In the genomic region with DNA sequence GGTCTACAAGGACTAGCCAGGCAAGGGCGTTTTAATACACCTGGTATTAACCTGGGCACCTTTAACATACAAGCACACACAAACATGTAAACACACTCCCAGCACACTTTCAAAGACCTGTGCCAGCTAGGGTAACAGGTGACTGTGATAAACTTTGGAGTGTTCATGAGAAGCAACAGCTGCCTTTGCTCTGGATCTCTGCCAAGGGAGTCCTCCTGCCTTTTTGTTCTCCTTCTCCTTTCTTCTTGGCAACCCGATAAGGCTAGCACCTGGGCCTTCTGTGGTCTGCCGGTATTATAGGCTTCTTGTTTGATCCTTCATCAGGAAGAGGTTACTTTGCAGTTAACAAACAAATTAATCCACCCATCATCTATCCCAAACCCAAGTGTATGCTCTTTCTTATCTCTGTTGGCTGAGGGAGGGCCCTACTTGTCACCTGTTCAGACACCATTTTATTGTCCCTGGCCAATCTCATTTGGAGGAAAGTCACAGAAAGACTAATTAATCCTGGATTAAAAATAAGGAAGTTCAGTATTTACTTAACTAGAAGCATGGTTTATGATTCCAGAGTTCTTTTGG, we compare ENCODE assay signal across 22 cellular contexts. TPM values are rescaled to one million over a fixed set of nuclear protein-coding genes. Genes with fewer than 3 reads are reported as not detected.
A peak's percentile ranks its signal among the peaks of the same experiment; 100 is the strongest.
DNase-seq lines count a peak whose midpoint lies in the region; ATAC-seq, FAIRE-seq and TF ChIP-seq lines count a peak whose summit lies in the region.
"Had no signal": no experiment of that assay in that cellular context is flagged by ENCODE, and none has a peak within 500 bp of the region (broad histone marks: within the 10 kb centered on the region; RNA-seq: fewer than 3 reads in every experiment).

A gene with protein sequence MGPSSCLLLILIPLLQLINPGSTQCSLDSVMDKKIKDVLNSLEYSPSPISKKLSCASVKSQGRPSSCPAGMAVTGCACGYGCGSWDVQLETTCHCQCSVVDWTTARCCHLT (minus strand): TSS at position 7 of the 579 bp plus-strand sequence. CDS start 225 bp downstream, outside the sequence.

- H3K4me1 ChIP-seq in Loucy (ENCODE audit: insufficient read depth, low read length, poor library complexity, severe bottlenecking) (peaks cover 19% of the 10 kb centered on the region), aorta (ENCODE audit: control insufficient read depth in 1 of 2, insufficient read depth in 2 of 2, low read length in 2 of 2) (no peaks in the 10 kb centered on the region), foreskin keratinocyte (no peaks in the 10 kb centered on the region)

- DNase-seq in COR-L47 (lab: John Stamatoyannopoulos, UW) (peak; percentile 99), NCI-H2196 (lab: John Stamatoyannopoulos, UW; ENCODE audit: unreplicated experiment) (peak; percentile 97), bronchial epithelial cell (ENCODE audit: low read depth) (no peak), aorta (no peak), G401 (ENCODE audit: low spot score) (no peak), foreskin keratinocyte (no peak)
- DNase-seq: activated CD4-positive, alpha-beta T cell treated with anti-CD3 and anti-CD28 coated beads for 1 hour; activated CD8-positive, alpha-beta memory T cell treated with anti-CD3 and anti-CD28 coated beads, Interleukin-2, amount 50 U/mL, for 4 hours; activated naive CD8-positive, alpha-beta T cell treated with anti-CD3 and anti-CD28 coated beads, Interleukin-2, amount 10 ng/mL, durations not matched to agents 7 days and 5 days; CD8-positive, alpha-beta memory T cell; endodermal cell; nephron progenitor cell; NK-92 treated with Interleukin-12 subunit alpha and Interleukin-12 subunit beta, amount 100 ng/mL, for 24 hours; stimulated activated CD4-positive, alpha-beta T cell treated with anti-CD3 and anti-CD28 coated beads, Interleukin-4, amount 100 ng/mL, for 24 hours; T-helper 2 cell had no signal

- peak within 1 kb of the TSS; percentile 24 for H3K4me2 ChIP-seq in Loucy (ENCODE audit: low read depth, low read length, poor library complexity, severe bottlenecking)

- H3F3A ChIP-seq in Loucy (ENCODE audit: low read depth): no peaks in the 10 kb centered on the region

- H3K9ac ChIP-seq in Loucy (ENCODE audit: low read depth, low read length, poor library complexity, severe bottlenecking): no peak within 1 kb of the TSS

- WGBS in aorta, 2 donors: 85 to 86% methylated on average over 3 of the region's 3 CpGs

- H3K79me2 ChIP-seq in Loucy (ENCODE audit: insufficient read depth, low read length): no peaks in the 10 kb centered on the region

- H3K9me3 ChIP-seq in Loucy (ENCODE audit: insufficient read depth, low read depth, low read length) (no peaks in the 10 kb centered on the region), aorta (ENCODE audit: control insufficient read depth, low read length) (no peaks in the 10 kb centered on the region)

- H3K9me2 ChIP-seq in Loucy (replicated peaks; ENCODE audit: low read depth, low read length): no peaks in the 10 kb centered on the region

- H2AFZ ChIP-seq in Loucy (ENCODE audit: low read length): peak within 1 kb of the TSS; percentile 33; the same call in 1 of the 2 replicates

- no peak for TF ChIP-seq CTCF in Loucy (conservative IDR thresholded peaks at IDR 0.05; ENCODE audit: low read length)
- no peak for TF ChIP-seq CTCF in bronchial epithelial cell (IDR thresholded peaks at IDR 0.05; ENCODE audit: insufficient read depth, low read length, severe bottlenecking)
- TF ChIP-seq CTCF in foreskin keratinocyte (conservative IDR thresholded peaks at IDR 0.05): no peak

- FAIRE-seq in bronchial epithelial cell (lab: Jason Lieb, UNC): peak; percentile 32

- in situ Hi-C loops in G401 (cut with HindIII; ENCODE audit: low sequenced_read_pairs): no loop called here

- H3K36me3 ChIP-seq in Loucy (ENCODE audit: insufficient read depth, low read length) (no peaks in the 10 kb centered on the region), bronchial epithelial cell (ENCODE audit: control insufficient read depth, insufficient read depth, low read length) (no peaks in the 10 kb centered on the region), aorta (ENCODE audit: control insufficient read depth in 1 of 2, insufficient read depth in 2 of 2, low read length in 1 of 2) (no peaks in the 10 kb centered on the region)

- ATAC-seq in aorta (ENCODE audit: low FRiP score) (no peak), foreskin keratinocyte (no peak), GM19395 (IDR thresholded peaks at IDR 0.05; ENCODE audit: unreplicated experiment) (no peak)
- ATAC-seq: Right ventricle myocardium inferior, sciatic nerve had no signal

- no peaks in the 10 kb centered on the region for H4K20me1 ChIP-seq in Loucy (ENCODE audit: insufficient read depth, low read length, poor library complexity, severe bottlenecking)

- H3K27ac ChIP-seq in aorta (ENCODE audit: low read depth in 1 of 2, low read length in 2 of 2): no peak within 1 kb of the TSS
- H3K27ac ChIP-seq in foreskin keratinocyte: no peak within 1 kb of the TSS

- intact Hi-C loops in aorta (cut with DNase I): no loop called here

- H3K27me3 ChIP-seq in Loucy (ENCODE audit: insufficient read depth, low read length, poor library complexity, severe bottlenecking) (no peaks in the 10 kb centered on the region), bronchial epithelial cell (ENCODE audit: control insufficient read depth, insufficient read depth, low read length) (no peaks in the 10 kb centered on the region), aorta (ENCODE audit: control insufficient read depth in 1 of 2, insufficient read depth in 2 of 2, low read length in 1 of 2) (no peaks in the 10 kb centered on the region), foreskin keratinocyte (no peaks in the 10 kb centered on the region)

- H3K4me3 ChIP-seq in Loucy (ENCODE audit: low read length, poor library complexity, severe bottlenecking): no peak within 1 kb of the TSS
- no peak within 1 kb of the TSS for H3K4me3 ChIP-seq in bronchial epithelial cell (ENCODE audit: low read depth, low read length)
- no peak within 1 kb of the TSS for H3K4me3 ChIP-seq in aorta (ENCODE audit: low read length in 2 of 2)
- H3K4me3 ChIP-seq: lung had no signal

RNA-seq across cellular contexts. Expression of the gene that starts here (rescaled TPM):
- total RNA-seq in bronchial epithelial cell (not detected in 2 replicates), aorta (not detected), foreskin keratinocyte (not detected in 2 replicates)
- polyA plus RNA-seq in aorta (not detected), foreskin keratinocyte (not detected in 2 replicates)
- not detected in 2 replicates for total RNA-seq in G401 (2014; rRNA removed; shearing (Covaris generic))
- total RNA-seq: activated naive CD8-positive, alpha-beta T cell treated with anti-CD3 and anti-CD28 coated beads, Interleukin-2, amount 10 ng/mL, durations not matched to agents 7 days and 5 days; CD8-positive, alpha-beta memory T cell; endodermal cell; fibroblast of villous mesenchyme; lung; Right ventricle myocardium inferior; sciatic nerve had no signal
- polyA plus RNA-seq: AG04450; CD8-positive, alpha-beta memory T cell; lung had no signal

Comparison
In these comparisons a context has a peak if more than half of its experiments do, and no peak if none do; other contexts are left out.
1. DNase-seq: peak in COR-L47 (single experiment) and NCI-H2196 (single experiment); none in bronchial epithelial cell (single experiment), aorta (0 of 2), G401 (single experiment) and foreskin keratinocyte (0 of 2).